2 cellular contexts compared by ENCODE assay signal in genomic region chr3:9074079-9074478, GRCh38.
TF ChIP-seq lines count a peak whose summit lies in the region.

No MANE protein-coding gene starts in this region.

TF ChIP-seq in SK-N-SH treated with all-trans-retinoic acid at 6 μM for 48 hours, 23 proteins besides CTCF, POLR2A, EP300 and RAD21 (continued from another document):
- no peak for TF ChIP-seq PATZ1 (CRISPR knock-in tag; IDR thresholded peaks at IDR 0.05; ENCODE audit: borderline replicate concordance)
- no peak for TF ChIP-seq TSHZ2 (CRISPR knock-in tag; IDR thresholded peaks at IDR 0.05)
- no peak for TF ChIP-seq SNAI2 (CRISPR knock-in tag; IDR thresholded peaks at IDR 0.05)
- no peak for TF ChIP-seq ZNF8 (CRISPR knock-in tag; IDR thresholded peaks at IDR 0.05)
- TF ChIP-seq BACH2 (CRISPR knock-in tag; IDR thresholded peaks at IDR 0.05; ENCODE audit: borderline replicate concordance), result no peak
- TF ChIP-seq ESRRG (CRISPR knock-in tag; IDR thresholded peaks at IDR 0.05), result no peak
- no peak for TF ChIP-seq RARB (CRISPR knock-in tag; IDR thresholded peaks at IDR 0.05)
- TF ChIP-seq GLIS3 (CRISPR knock-in tag; IDR thresholded peaks at IDR 0.05), result no peak
- TF ChIP-seq OSR1 (CRISPR knock-in tag; IDR thresholded peaks at IDR 0.05), result no peak
- no peak for TF ChIP-seq CSRNP3 (CRISPR knock-in tag; IDR thresholded peaks at IDR 0.05)

TF ChIP-seq in SK-N-SH, 30 proteins besides CTCF, POLR2A, EP300 and RAD21 (continued from another document):
- TF ChIP-seq, protein P1, sequence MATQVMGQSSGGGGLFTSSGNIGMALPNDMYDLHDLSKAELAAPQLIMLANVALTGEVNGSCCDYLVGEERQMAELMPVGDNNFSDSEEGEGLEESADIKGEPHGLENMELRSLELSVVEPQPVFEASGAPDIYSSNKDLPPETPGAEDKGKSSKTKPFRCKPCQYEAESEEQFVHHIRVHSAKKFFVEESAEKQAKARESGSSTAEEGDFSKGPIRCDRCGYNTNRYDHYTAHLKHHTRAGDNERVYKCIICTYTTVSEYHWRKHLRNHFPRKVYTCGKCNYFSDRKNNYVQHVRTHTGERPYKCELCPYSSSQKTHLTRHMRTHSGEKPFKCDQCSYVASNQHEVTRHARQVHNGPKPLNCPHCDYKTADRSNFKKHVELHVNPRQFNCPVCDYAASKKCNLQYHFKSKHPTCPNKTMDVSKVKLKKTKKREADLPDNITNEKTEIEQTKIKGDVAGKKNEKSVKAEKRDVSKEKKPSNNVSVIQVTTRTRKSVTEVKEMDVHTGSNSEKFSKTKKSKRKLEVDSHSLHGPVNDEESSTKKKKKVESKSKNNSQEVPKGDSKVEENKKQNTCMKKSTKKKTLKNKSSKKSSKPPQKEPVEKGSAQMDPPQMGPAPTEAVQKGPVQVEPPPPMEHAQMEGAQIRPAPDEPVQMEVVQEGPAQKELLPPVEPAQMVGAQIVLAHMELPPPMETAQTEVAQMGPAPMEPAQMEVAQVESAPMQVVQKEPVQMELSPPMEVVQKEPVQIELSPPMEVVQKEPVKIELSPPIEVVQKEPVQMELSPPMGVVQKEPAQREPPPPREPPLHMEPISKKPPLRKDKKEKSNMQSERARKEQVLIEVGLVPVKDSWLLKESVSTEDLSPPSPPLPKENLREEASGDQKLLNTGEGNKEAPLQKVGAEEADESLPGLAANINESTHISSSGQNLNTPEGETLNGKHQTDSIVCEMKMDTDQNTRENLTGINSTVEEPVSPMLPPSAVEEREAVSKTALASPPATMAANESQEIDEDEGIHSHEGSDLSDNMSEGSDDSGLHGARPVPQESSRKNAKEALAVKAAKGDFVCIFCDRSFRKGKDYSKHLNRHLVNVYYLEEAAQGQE (IDR thresholded peaks at IDR 0.05; ENCODE audit: low read depth, low read length), result no peak
